12 cellular contexts compared by ENCODE assay signal in genomic region chr6:42292002-42292735, GRCh38.
DNase-seq lines count a peak whose midpoint lies in the region; ATAC-seq and TF ChIP-seq lines count a peak whose summit lies in the region.
"Had no signal": no experiment of that assay in that cellular context is flagged by ENCODE, and none has a peak within 500 bp of the region (broad histone marks: within the 10 kb centered on the region; RNA-seq: fewer than 3 reads in every experiment).

No MANE protein-coding gene starts in this region.

- H3K36me3 ChIP-seq in Panc1 (ENCODE audit: control insufficient read depth, insufficient read depth, low read length) (peaks cover 2% of the 10 kb centered on the region; the same call in 1 of the 2 replicates), osteoblast (ENCODE audit: insufficient read depth, low read length) (peaks cover 4% of the 10 kb centered on the region)

- H2AFZ ChIP-seq in osteoblast (ENCODE audit: low read length), result no peak overlapping the region

- peak; percentile 85 for ATAC-seq in activated CD4-positive, alpha-beta T cell treated with anti-CD3 and anti-CD28 coated beads for 36 hours
- peak; percentile 48; the same call in 1 of the 2 replicates for ATAC-seq in Panc1
- no peak for ATAC-seq in HG02970 (IDR thresholded peaks at IDR 0.05; ENCODE audit: low FRiP score, unreplicated experiment)
- ATAC-seq in HG03159 (IDR thresholded peaks at IDR 0.05; ENCODE audit: unreplicated experiment), result no peak
- ATAC-seq: right cardiac atrium had no signal

- BruUV-seq in Panc1 (replicated peaks; lab: Mats Ljungman, UMichigan), result no TSS peak

- H3K4me3 ChIP-seq in Panc1 (ENCODE audit: low read depth in 2 of 2, low read length in 2 of 2) (no peak overlapping the region), osteoblast (ENCODE audit: insufficient read depth, low read length) (no peak overlapping the region)
- H3K4me3 ChIP-seq: stomach had no signal

- peaks cover 3% of the 10 kb centered on the region for H4K20me1 ChIP-seq in osteoblast (ENCODE audit: insufficient read depth, low read length)

- intact Hi-C loops in activated CD4-positive, alpha-beta T cell treated with anti-CD3 and anti-CD28 coated beads for 36 hours (cut with DNase I, micrococcal nuclease), result no loop called here
- intact Hi-C loops in Panc1 (cut with micrococcal nuclease; ENCODE audit: unreplicated experiment), result no loop called here

- peaks cover 5% of the 10 kb centered on the region for H3K9me3 Mint-ChIP-seq in activated CD4-positive, alpha-beta T cell treated with anti-CD3 and anti-CD28 coated beads for 36 hours (ENCODE audit: low read depth)

- peak overlapping the region; percentile 9 for H3K27ac Mint-ChIP-seq in activated CD4-positive, alpha-beta T cell treated with anti-CD3 and anti-CD28 coated beads for 36 hours

- H3K79me2 ChIP-seq in osteoblast (ENCODE audit: insufficient read depth, low read length), result peaks cover 8% of the 10 kb centered on the region

- DNase-seq in activated CD4-positive, alpha-beta T cell treated with anti-CD3 and anti-CD28 coated beads for 36 hours, result peak; percentile 38
- no peak for DNase-seq in activated CD4-positive, alpha-beta T cell treated with anti-CD3 and anti-CD28 coated beads, Interleukin-2, amount 50 U/mL, for 1 hour
- DNase-seq in Panc1 (ENCODE audit: low read depth, low spot score), result no peak
- DNase-seq in dermis microvascular lymphatic vessel endothelial cell (ENCODE audit: low read depth in 2 of 2), result peak; percentile 1 to 49
- DNase-seq in osteoblast (ENCODE audit: insufficient read length, low spot score, missing footprints), result peak; percentile 86
- DNase-seq in GM10248 (ENCODE audit: extremely low spot score), result no peak
- DNase-seq: caudate nucleus, NCI-H1930, right cardiac atrium, stomach had no signal

- in situ Hi-C loops in Panc1 (cut with HindIII; ENCODE audit: low pct_unique_long_range_greater_than_20kb, low sequenced_read_pairs), result no loop called here

- no peak overlapping the region for H3K4me2 ChIP-seq in osteoblast (ENCODE audit: insufficient read depth, low read length)

- H3K36me3 Mint-ChIP-seq in activated CD4-positive, alpha-beta T cell treated with anti-CD3 and anti-CD28 coated beads for 36 hours (ENCODE audit: low read depth), result peaks cover 23% of the 10 kb centered on the region

- H3K4me3 Mint-ChIP-seq in activated CD4-positive, alpha-beta T cell treated with anti-CD3 and anti-CD28 coated beads for 36 hours, result no peak overlapping the region

- CTCF ChIA-PET in activated CD4-positive, alpha-beta T cell treated with anti-CD3 and anti-CD28 coated beads for 36 hours (lab: Charles Lee), result interaction anchor here (0.7 kb wide), 1 partner anchor 255 kb away, joined by 6 read pairs; no protein-coding TSS in a partner anchor
- CTCF ChIA-PET in Panc1 (lab: Charles Lee) (no interaction called here), GM10248 (lab: Yijun Ruan, JAX) (interaction anchor here (1.4 kb wide), 1 partner anchor 255 kb away, joined by 5 read pairs; no protein-coding TSS in a partner anchor)

- H3K27me3 Mint-ChIP-seq in activated CD4-positive, alpha-beta T cell treated with anti-CD3 and anti-CD28 coated beads for 36 hours, result no peaks in the 10 kb centered on the region

- H3K4me1 ChIP-seq in Panc1 (ENCODE audit: control insufficient read depth, insufficient read depth, low read length) (peaks cover 22% of the 10 kb centered on the region), osteoblast (ENCODE audit: insufficient read depth, low read length) (peaks cover 17% of the 10 kb centered on the region)

- H3K27ac ChIP-seq in Panc1 (ENCODE audit: low read length) (peak overlapping the region; percentile 5; the same call in 1 of the 2 replicates), osteoblast (ENCODE audit: low read depth, low read length) (peak overlapping the region; percentile 40)

- POLR2A ChIA-PET in activated CD4-positive, alpha-beta T cell treated with anti-CD3 and anti-CD28 coated beads for 36 hours (lab: Charles Lee), result interaction anchor here (0.6 kb wide), 1 partner anchor 136 kb away, joined by 5 read pairs; no protein-coding TSS in a partner anchor
- POLR2A ChIA-PET in Panc1 (lab: Charles Lee) (no interaction called here), GM10248 (lab: Yijun Ruan, JAX) (no interaction called here)

- TF ChIP-seq CTCF in Panc1 (IDR thresholded peaks at IDR 0.05) (no peak), osteoblast (IDR thresholded peaks at IDR 0.05; ENCODE audit: extremely low read depth, low read depth, low read length) (no peak), GM10248 (IDR thresholded peaks at IDR 0.05; ENCODE audit: control extremely low read depth, extremely low read depth, low read depth, missing control alignments) (no peak)

- H3K4me1 Mint-ChIP-seq in activated CD4-positive, alpha-beta T cell treated with anti-CD3 and anti-CD28 coated beads for 36 hours, result peaks cover 53% of the 10 kb centered on the region

- no peaks in the 10 kb centered on the region for H3K27me3 ChIP-seq in Panc1 (ENCODE audit: control insufficient read depth, insufficient read depth, low read length)
- H3K27me3 ChIP-seq in osteoblast (ENCODE audit: insufficient read depth, low read length), result no peaks in the 10 kb centered on the region
- H3K27me3 ChIP-seq: stomach had no signal

- H3K9me3 ChIP-seq in Panc1 (ENCODE audit: control insufficient read depth, insufficient read depth, low read depth, low read length) (no peaks in the 10 kb centered on the region), osteoblast (ENCODE audit: low read depth, low read length) (no peaks in the 10 kb centered on the region)
- H3K9me3 ChIP-seq: stomach had no signal

Comparison
In these comparisons a context has a peak if more than half of its experiments do, and no peak if none do; other contexts are left out.
1. DNase-seq: peak in activated CD4-positive, alpha-beta T cell treated with anti-CD3 and anti-CD28 coated beads for 36 hours (single experiment), dermis microvascular lymphatic vessel endothelial cell (2 of 2) and osteoblast (single experiment); none in activated CD4-positive, alpha-beta T cell treated with anti-CD3 and anti-CD28 coated beads, Interleukin-2, amount 50 U/mL, for 1 hour (single experiment), Panc1 (single experiment) and GM10248 (single experiment).
2. ATAC-seq: peak in activated CD4-positive, alpha-beta T cell treated with anti-CD3 and anti-CD28 coated beads for 36 hours (single experiment) and Panc1 (single experiment); none in HG02970 (single experiment) and HG03159 (single experiment).